1 cellular context compared by ENCODE assay signal in genomic region chr5:55226027-55226933, GRCh38.
A peak's percentile ranks its signal among the peaks of the same experiment; 100 is the strongest.
TF ChIP-seq lines count a peak whose summit lies in the region.

No MANE protein-coding gene starts in this region.

TF ChIP-seq in HepG2, 621 proteins besides CTCF, POLR2A, EP300 and RAD21 (continued from another document and continues in another):
- TF ChIP-seq FOXA3 (CRISPR knock-in tag; IDR thresholded peaks at IDR 0.05) = no peak
- no peak for TF ChIP-seq HNF1A (IDR thresholded peaks at IDR 0.05; ENCODE audit: low read depth)
- no peak for TF ChIP-seq HNF1A (CRISPR knock-in tag; IDR thresholded peaks at IDR 0.05; ENCODE audit: borderline replicate concordance)
- TF ChIP-seq ZNF800 (CRISPR knock-in tag; IDR thresholded peaks at IDR 0.05) = peak; percentile 81; the same call in 1 of the 2 replicates
- TF ChIP-seq ZBTB7B (CRISPR knock-in tag; IDR thresholded peaks at IDR 0.05) = no peak
- no peak for TF ChIP-seq HIC2 (CRISPR knock-in tag; IDR thresholded peaks at IDR 0.05; ENCODE audit: low read depth)
- no peak for TF ChIP-seq ZNF841 (CRISPR knock-in tag; IDR thresholded peaks at IDR 0.05; ENCODE audit: borderline replicate concordance)
- TF ChIP-seq HNRNPK (IDR thresholded peaks at IDR 0.05; ENCODE audit: low read depth, low read length, poor library complexity, severe bottlenecking) = no peak
- TF ChIP-seq SRF (IDR thresholded peaks at IDR 0.05; ENCODE audit: low read depth, low read length) = no peak
- TF ChIP-seq E2F2 (CRISPR knock-in tag; IDR thresholded peaks at IDR 0.05; ENCODE audit: borderline replicate concordance) = no peak
- TF ChIP-seq ZNF510 (CRISPR knock-in tag; IDR thresholded peaks at IDR 0.05; ENCODE audit: low read depth) = no peak
- no peak for TF ChIP-seq RBFOX2 (IDR thresholded peaks at IDR 0.05; ENCODE audit: low read depth, low read length)
- TF ChIP-seq FIP1L1 (IDR thresholded peaks at IDR 0.05; ENCODE audit: borderline replicate concordance, insufficient read depth, low read depth, low read length) = no peak
- no peak for TF ChIP-seq NFKB2 (CRISPR knock-in tag; IDR thresholded peaks at IDR 0.05; ENCODE audit: borderline replicate concordance)
- TF ChIP-seq ZBTB14 (CRISPR knock-in tag; IDR thresholded peaks at IDR 0.05) = no peak
- TF ChIP-seq HMGA1 (CRISPR knock-in tag; conservative IDR thresholded peaks at IDR 0.05) = no peak
- TF ChIP-seq MIER3 (CRISPR knock-in tag; IDR thresholded peaks at IDR 0.05; ENCODE audit: borderline replicate concordance) = no peak
- TF ChIP-seq MAZ (IDR thresholded peaks at IDR 0.05; ENCODE audit: borderline replicate concordance, low read depth, low read length) = no peak
- no peak for TF ChIP-seq MAZ (CRISPR knock-in tag; IDR thresholded peaks at IDR 0.05; ENCODE audit: low read depth)
- 0 out of 2 replicates have a peak, but pooled peaks have one; percentile 16 for TF ChIP-seq TMF1 (CRISPR knock-in tag; IDR thresholded peaks at IDR 0.05; ENCODE audit: low read depth)
- TF ChIP-seq YEATS4 (CRISPR knock-in tag; IDR thresholded peaks at IDR 0.05; ENCODE audit: borderline replicate concordance) = 0 out of 2 replicates have a peak, but pooled peaks have one; percentile 11
- TF ChIP-seq TRIM22 (IDR thresholded peaks at IDR 0.05) = no peak
- no peak for TF ChIP-seq ZNF674 (CRISPR knock-in tag; IDR thresholded peaks at IDR 0.05; ENCODE audit: low read depth)
- TF ChIP-seq ZNF382 (CRISPR knock-in tag; IDR thresholded peaks at IDR 0.05; ENCODE audit: borderline replicate concordance) = no peak
- no peak for TF ChIP-seq PAF1 (CRISPR knock-in tag; IDR thresholded peaks at IDR 0.05)
- TF ChIP-seq TCF7L2 (IDR thresholded peaks at IDR 0.05; ENCODE audit: low read depth, low read length) = no peak
- no peak for TF ChIP-seq ZBTB4 (CRISPR knock-in tag; IDR thresholded peaks at IDR 0.05; ENCODE audit: borderline replicate concordance)
- no peak for TF ChIP-seq PPARG (CRISPR knock-in tag; conservative IDR thresholded peaks at IDR 0.05)
- no peak for TF ChIP-seq SMYD3 (CRISPR knock-in tag; IDR thresholded peaks at IDR 0.05)
- TF ChIP-seq ZNF343 (CRISPR knock-in tag; IDR thresholded peaks at IDR 0.05) = no peak
- TF ChIP-seq HCFC1 (IDR thresholded peaks at IDR 0.05; ENCODE audit: low read depth, low read length) = no peak
- no peak for TF ChIP-seq CBFB (CRISPR knock-in tag; IDR thresholded peaks at IDR 0.05)
- TF ChIP-seq FOSL1 (CRISPR knock-in tag; IDR thresholded peaks at IDR 0.05; ENCODE audit: borderline replicate concordance) = no peak
- no peak for TF ChIP-seq GATA4 (IDR thresholded peaks at IDR 0.05; ENCODE audit: borderline replicate concordance, low read depth)
- no peak for TF ChIP-seq SNAPC5 (CRISPR knock-in tag; IDR thresholded peaks at IDR 0.05; ENCODE audit: borderline replicate concordance)
- no peak for TF ChIP-seq ZNF34 (CRISPR knock-in tag; IDR thresholded peaks at IDR 0.05; ENCODE audit: borderline replicate concordance)
- TF ChIP-seq ZNF878 (CRISPR knock-in tag; IDR thresholded peaks at IDR 0.05) = no peak
- no peak for TF ChIP-seq SRY (CRISPR knock-in tag; IDR thresholded peaks at IDR 0.05)
- TF ChIP-seq HDAC6 (IDR thresholded peaks at IDR 0.05; ENCODE audit: low read depth, low read length) = no peak
- TF ChIP-seq ZNF329 (CRISPR knock-in tag; IDR thresholded peaks at IDR 0.05; ENCODE audit: low read depth) = no peak
- no peak for TF ChIP-seq ZKSCAN1 (IDR thresholded peaks at IDR 0.05; ENCODE audit: low read length)
- TF ChIP-seq ZNF251 (CRISPR knock-in tag; IDR thresholded peaks at IDR 0.05) = no peak
- no peak for TF ChIP-seq TERF1 (CRISPR knock-in tag; IDR thresholded peaks at IDR 0.05)
- TF ChIP-seq ZBTB25 (CRISPR knock-in tag; IDR thresholded peaks at IDR 0.05) = no peak
- TF ChIP-seq HMG20A (CRISPR knock-in tag; IDR thresholded peaks at IDR 0.05; ENCODE audit: borderline replicate concordance) = no peak
- TF ChIP-seq MEIS2 (CRISPR knock-in tag; IDR thresholded peaks at IDR 0.05) = no peak
- no peak for TF ChIP-seq PLRG1 (conservative IDR thresholded peaks at IDR 0.05)
- TF ChIP-seq ZNF597 (CRISPR knock-in tag; IDR thresholded peaks at IDR 0.05) = no peak
